Comparison of ENCODE assay signal across 1 cellular context in genomic region chr20:37377346-37378081, GRCh38.
TF ChIP-seq lines count a peak whose summit lies in the region.

No MANE protein-coding gene starts in this region.

TF ChIP-seq in HCT116, 20 proteins besides CTCF, POLR2A, EP300 and RAD21 (continued from another document):
- no peak for TF ChIP-seq ZBTB33 (IDR thresholded peaks at IDR 0.05; ENCODE audit: extremely low read depth, insufficient replicate concordance, low read length)
- no peak for TF ChIP-seq FOSL1 (IDR thresholded peaks at IDR 0.05; ENCODE audit: low read depth)
- no peak for TF ChIP-seq ELF1 (IDR thresholded peaks at IDR 0.05; ENCODE audit: borderline replicate concordance, low read depth)
- no peak for TF ChIP-seq CBX3 (IDR thresholded peaks at IDR 0.05; ENCODE audit: low read depth)
